In the genomic region with DNA sequence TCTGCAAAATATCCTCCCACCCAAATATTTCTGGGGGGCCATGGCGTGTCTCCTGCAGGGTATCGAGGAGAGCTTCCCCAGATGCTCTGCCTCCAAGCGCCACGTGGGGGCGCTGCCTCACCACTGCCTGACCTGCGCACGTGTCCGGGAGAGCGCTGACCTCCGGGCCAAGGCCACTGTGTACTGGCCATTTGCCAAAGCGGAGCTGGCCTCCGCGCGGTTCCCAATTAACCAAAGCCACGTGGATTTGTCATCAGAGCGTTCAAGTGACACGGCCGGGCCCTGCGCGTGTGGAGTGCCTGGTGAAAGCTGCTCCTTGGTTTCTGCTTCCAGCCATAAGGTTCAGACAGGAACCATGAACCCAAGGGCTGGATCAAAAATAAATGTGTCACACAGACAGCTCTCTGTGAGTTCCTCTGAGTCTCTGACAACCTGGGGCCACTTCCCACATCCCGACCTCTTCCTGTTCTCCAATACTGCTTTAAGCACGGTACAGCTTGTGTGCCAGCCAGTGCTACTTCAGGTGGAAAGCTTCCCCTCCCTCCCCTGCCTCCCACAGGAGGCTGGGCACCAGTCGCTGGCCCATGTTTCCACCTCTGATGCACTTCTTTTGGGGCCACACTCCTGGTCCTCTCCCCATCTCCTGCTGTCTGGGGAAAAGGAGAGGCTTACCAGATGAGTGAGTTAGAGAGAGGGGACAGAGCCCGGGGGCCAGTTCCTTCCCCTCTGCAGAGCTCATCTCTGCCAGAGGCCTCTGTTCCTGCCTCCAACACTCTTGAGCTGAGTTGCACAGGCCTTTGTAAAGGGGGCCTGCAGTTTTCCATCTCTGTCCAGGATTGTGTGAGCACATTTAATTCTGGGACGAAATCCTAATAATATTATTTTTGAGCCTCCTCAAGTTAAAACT, we compare ENCODE assay signal across 1 cellular context.
TF ChIP-seq lines count a peak whose summit lies in the region.

No MANE protein-coding gene starts in this region.

TF ChIP-seq in HepG2, 621 proteins besides CTCF, POLR2A, EP300 and RAD21 (continued from another document):
- TF ChIP-seq, protein P1, sequence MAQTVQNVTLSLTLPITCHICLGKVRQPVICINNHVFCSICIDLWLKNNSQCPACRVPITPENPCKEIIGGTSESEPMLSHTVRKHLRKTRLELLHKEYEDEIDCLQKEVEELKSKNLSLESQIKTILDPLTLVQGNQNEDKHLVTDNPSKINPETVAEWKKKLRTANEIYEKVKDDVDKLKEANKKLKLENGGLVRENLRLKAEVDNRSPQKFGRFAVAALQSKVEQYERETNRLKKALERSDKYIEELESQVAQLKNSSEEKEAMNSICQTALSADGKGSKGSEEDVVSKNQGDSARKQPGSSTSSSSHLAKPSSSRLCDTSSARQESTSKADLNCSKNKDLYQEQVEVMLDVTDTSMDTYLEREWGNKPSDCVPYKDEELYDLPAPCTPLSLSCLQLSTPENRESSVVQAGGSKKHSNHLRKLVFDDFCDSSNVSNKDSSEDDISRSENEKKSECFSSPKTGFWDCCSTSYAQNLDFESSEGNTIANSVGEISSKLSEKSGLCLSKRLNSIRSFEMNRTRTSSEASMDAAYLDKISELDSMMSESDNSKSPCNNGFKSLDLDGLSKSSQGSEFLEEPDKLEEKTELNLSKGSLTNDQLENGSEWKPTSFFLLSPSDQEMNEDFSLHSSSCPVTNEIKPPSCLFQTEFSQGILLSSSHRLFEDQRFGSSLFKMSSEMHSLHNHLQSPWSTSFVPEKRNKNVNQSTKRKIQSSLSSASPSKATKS (CRISPR knock-in tag; IDR thresholded peaks at IDR 0.05) = no peak
- TF ChIP-seq, protein P2, sequence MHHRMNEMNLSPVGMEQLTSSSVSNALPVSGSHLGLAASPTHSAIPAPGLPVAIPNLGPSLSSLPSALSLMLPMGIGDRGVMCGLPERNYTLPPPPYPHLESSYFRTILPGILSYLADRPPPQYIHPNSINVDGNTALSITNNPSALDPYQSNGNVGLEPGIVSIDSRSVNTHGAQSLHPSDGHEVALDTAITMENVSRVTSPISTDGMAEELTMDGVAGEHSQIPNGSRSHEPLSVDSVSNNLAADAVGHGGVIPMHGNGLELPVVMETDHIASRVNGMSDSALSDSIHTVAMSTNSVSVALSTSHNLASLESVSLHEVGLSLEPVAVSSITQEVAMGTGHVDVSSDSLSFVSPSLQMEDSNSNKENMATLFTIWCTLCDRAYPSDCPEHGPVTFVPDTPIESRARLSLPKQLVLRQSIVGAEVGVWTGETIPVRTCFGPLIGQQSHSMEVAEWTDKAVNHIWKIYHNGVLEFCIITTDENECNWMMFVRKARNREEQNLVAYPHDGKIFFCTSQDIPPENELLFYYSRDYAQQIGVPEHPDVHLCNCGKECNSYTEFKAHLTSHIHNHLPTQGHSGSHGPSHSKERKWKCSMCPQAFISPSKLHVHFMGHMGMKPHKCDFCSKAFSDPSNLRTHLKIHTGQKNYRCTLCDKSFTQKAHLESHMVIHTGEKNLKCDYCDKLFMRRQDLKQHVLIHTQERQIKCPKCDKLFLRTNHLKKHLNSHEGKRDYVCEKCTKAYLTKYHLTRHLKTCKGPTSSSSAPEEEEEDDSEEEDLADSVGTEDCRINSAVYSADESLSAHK (CRISPR knock-in tag; IDR thresholded peaks at IDR 0.05; ENCODE audit: borderline replicate concordance) = no peak
- TF ChIP-seq PAF1 (CRISPR knock-in tag; IDR thresholded peaks at IDR 0.05) (no peak), DNMT3B (CRISPR knock-in tag; conservative IDR thresholded peaks at IDR 0.05) (0 out of 2 replicates have a peak, but pooled peaks have one; percentile 33), ZNF577 (CRISPR knock-in tag; IDR thresholded peaks at IDR 0.05; ENCODE audit: borderline replicate concordance, low read depth) (no peak), JUNB (CRISPR knock-in tag; IDR thresholded peaks at IDR 0.05; ENCODE audit: borderline replicate concordance) (no peak), SALL2 (CRISPR knock-in tag; IDR thresholded peaks at IDR 0.05) (no peak; the same call in 1 of the 2 replicates), ZNF83 (CRISPR knock-in tag; IDR thresholded peaks at IDR 0.05; ENCODE audit: borderline replicate concordance) (no peak)
